Comparison of ENCODE assay signal across 17 cellular contexts in genomic region chr12:89874146-89874545, GRCh38.
A peak's percentile ranks its signal among the peaks of the same experiment; 100 is the strongest.
DNase-seq lines count a peak whose midpoint lies in the region; TF ChIP-seq lines count a peak whose summit lies in the region.
"Had no signal": no experiment of that assay in that cellular context is flagged by ENCODE, and none has a peak within 500 bp of the region (broad histone marks: within the 10 kb centered on the region; RNA-seq: fewer than 3 reads in every experiment).

No MANE protein-coding gene starts in this region.

- H3K9me3 Mint-ChIP-seq in nephron (peaks cover 14% of the 10 kb centered on the region), Calu3 (ENCODE audit: low read depth, unreplicated experiment) (peaks cover 8% of the 10 kb centered on the region)
- peaks cover 12% of the 10 kb centered on the region for H3K9me3 Mint-ChIP-seq in activated CD4-positive, alpha-beta memory T cell treated with anti-CD3 and anti-CD28 coated beads, Interleukin-2, amount 10 ng/mL, durations not matched to agents 7 days and 5 days

- no peaks in the 10 kb centered on the region for H3K36me3 Mint-ChIP-seq in nephron (ENCODE audit: low read depth)
- no peaks in the 10 kb centered on the region for H3K36me3 Mint-ChIP-seq in Calu3 (ENCODE audit: insufficient read depth, unreplicated experiment)
- H3K36me3 Mint-ChIP-seq in activated CD4-positive, alpha-beta memory T cell treated with anti-CD3 and anti-CD28 coated beads, Interleukin-2, amount 10 ng/mL, durations not matched to agents 7 days and 5 days (ENCODE audit: low read depth), result peaks cover 5% of the 10 kb centered on the region
- H3K36me3 Mint-ChIP-seq: CD8-positive, alpha-beta T cell had no signal

- H3K4me3 Mint-ChIP-seq in nephron (no peak overlapping the region), Calu3 (ENCODE audit: low read depth, unreplicated experiment) (no peak overlapping the region)
- no peak overlapping the region for H3K4me3 Mint-ChIP-seq in activated CD4-positive, alpha-beta memory T cell treated with anti-CD3 and anti-CD28 coated beads, Interleukin-2, amount 10 ng/mL, durations not matched to agents 7 days and 5 days
- H3K4me3 Mint-ChIP-seq: CD8-positive, alpha-beta T cell; stimulated activated naive CD8-positive, alpha-beta T cell treated with anti-CD3 and anti-CD28 coated beads, Interleukin-15, Interleukin-2, amounts not matched to agents 100 ng/mL and 50 ng/mL, for 24 hours had no signal

- DNase-seq in AG08396 (ENCODE audit: low spot score), result peak; percentile 42
- peak; percentile 25 for DNase-seq in M059J (ENCODE audit: low read depth)
- no peak for DNase-seq in caudate nucleus (lab: John Stamatoyannopoulos, UW)
- no peak for DNase-seq in Calu3
- DNase-seq in PC-9, result no peak
- no peak for DNase-seq in amygdala (lab: John Stamatoyannopoulos, UW)
- DNase-seq in activated CD4-positive, alpha-beta memory T cell treated with anti-CD3 and anti-CD28 coated beads, Interleukin-2, amount 10 ng/mL, durations not matched to agents 7 days and 5 days, result no peak
- DNase-seq: activated T-cell treated with anti-CD3 and anti-CD28 coated beads, Interleukin-2, amount 50 U/mL, for 1 hour; CD8-positive, alpha-beta T cell; effector CD8-positive, alpha-beta T cell; left colon; NCI-H187; stimulated activated CD4-positive, alpha-beta T cell treated with anti-CD3 and anti-CD28 coated beads, Interleukin-12 subunit alpha, Interleukin-12 subunit beta, amount 100 ng/mL, for 4 hours had no signal

- H3K4me3 ChIP-seq in PC-9, result no peak overlapping the region

- H4K20me1 ChIP-seq in PC-9 (ENCODE audit: insufficient read depth), result no peaks in the 10 kb centered on the region

- H3K4me1 Mint-ChIP-seq in nephron (peaks cover 40% of the 10 kb centered on the region), Calu3 (ENCODE audit: low read depth, unreplicated experiment) (no peaks in the 10 kb centered on the region)
- H3K4me1 Mint-ChIP-seq in activated CD4-positive, alpha-beta memory T cell treated with anti-CD3 and anti-CD28 coated beads, Interleukin-2, amount 10 ng/mL, durations not matched to agents 7 days and 5 days, result peaks cover 8% of the 10 kb centered on the region

- TF ChIP-seq CTCF in nephron (IDR thresholded peaks at IDR 0.05; ENCODE audit: unreplicated experiment in 3 of 3) (no peak), Calu3 (IDR thresholded peaks at IDR 0.05; ENCODE audit: unreplicated experiment) (no peak), PC-9 (conservative IDR thresholded peaks at IDR 0.05) (no peak)

- H3K36me3 ChIP-seq in PC-9 (ENCODE audit: low read depth), result no peaks in the 10 kb centered on the region

- peak overlapping the region in 2 of 3 experiments; percentile 22 to 52 for H3K27ac Mint-ChIP-seq in nephron
- no peak overlapping the region for H3K27ac Mint-ChIP-seq in Calu3 (ENCODE audit: unreplicated experiment)
- no peak overlapping the region for H3K27ac Mint-ChIP-seq in activated CD4-positive, alpha-beta memory T cell treated with anti-CD3 and anti-CD28 coated beads, Interleukin-2, amount 10 ng/mL, durations not matched to agents 7 days and 5 days
- H3K27ac Mint-ChIP-seq: activated naive CD4-positive, alpha-beta T cell treated with anti-CD3 and anti-CD28 coated beads, Interleukin-2, amount 50 U/mL, for 72 hours; CD8-positive, alpha-beta T cell; stimulated activated naive CD8-positive, alpha-beta T cell treated with anti-CD3 and anti-CD28 coated beads, Interleukin-15, Interleukin-2, amounts not matched to agents 100 ng/mL and 50 ng/mL, for 24 hours had no signal

- POLR2A ChIA-PET in PC-9 (lab: Charles Lee; ENCODE audit: unreplicated experiment), result no interaction called here
- POLR2A ChIA-PET in activated CD4-positive, alpha-beta memory T cell treated with anti-CD3 and anti-CD28 coated beads, Interleukin-2, amount 10 ng/mL, durations not matched to agents 7 days and 5 days (lab: Charles Lee), result no interaction called here

- CTCF ChIA-PET in Calu3 (lab: Charles Lee), result no interaction called here
- CTCF ChIA-PET in PC-9 (lab: Charles Lee), result no interaction called here
- CTCF ChIA-PET in activated CD4-positive, alpha-beta memory T cell treated with anti-CD3 and anti-CD28 coated beads, Interleukin-2, amount 10 ng/mL, durations not matched to agents 7 days and 5 days (lab: Charles Lee), result no interaction called here

- H3K27me3 Mint-ChIP-seq in nephron (ENCODE audit: low read depth), result no peaks in the 10 kb centered on the region
- no peaks in the 10 kb centered on the region for H3K27me3 Mint-ChIP-seq in Calu3 (ENCODE audit: unreplicated experiment)
- no peaks in the 10 kb centered on the region for H3K27me3 Mint-ChIP-seq in activated CD4-positive, alpha-beta memory T cell treated with anti-CD3 and anti-CD28 coated beads, Interleukin-2, amount 10 ng/mL, durations not matched to agents 7 days and 5 days
- H3K27me3 Mint-ChIP-seq: stimulated activated naive CD8-positive, alpha-beta T cell treated with anti-CD3 and anti-CD28 coated beads, Interleukin-15, Interleukin-2, amounts not matched to agents 100 ng/mL and 50 ng/mL, for 24 hours had no signal

- BruUV-seq in Calu3 (replicated peaks; lab: Mats Ljungman, UMichigan) (no TSS peak), PC-9 (replicated peaks; lab: Mats Ljungman, UMichigan) (no TSS peak)

- no peaks in the 10 kb centered on the region for H3K79me2 ChIP-seq in PC-9 (ENCODE audit: low read depth)
- H3K79me2 ChIP-seq: parathyroid adenoma had no signal

- intact Hi-C loops in Calu3 (cut with micrococcal nuclease; ENCODE audit: unreplicated experiment), result no loop called here
- intact Hi-C loops in PC-9 (cut with micrococcal nuclease; ENCODE audit: unreplicated experiment), result no loop called here

- no peak overlapping the region for H3K4me2 ChIP-seq in PC-9

- H3K27me3 ChIP-seq in PC-9 (ENCODE audit: insufficient read depth, low read depth), result no peaks in the 10 kb centered on the region

- H3F3A ChIP-seq in PC-9 (ENCODE audit: insufficient read depth, low read depth), result no peaks in the 10 kb centered on the region

- H3K9me3 ChIP-seq in PC-9 (ENCODE audit: insufficient read depth, low read depth), result 0 out of 2 replicates have a peak, but pooled peaks cover 5% of the 10 kb centered on the region

- no peaks in the 10 kb centered on the region for H3K9me2 ChIP-seq in PC-9 (ENCODE audit: insufficient read depth)

- no peaks in the 10 kb centered on the region for H3K4me1 ChIP-seq in PC-9 (replicated peaks; ENCODE audit: insufficient read depth)
- H3K4me1 ChIP-seq: parathyroid adenoma had no signal

- H2AFZ ChIP-seq in PC-9, result no peak overlapping the region
- H2AFZ ChIP-seq: parathyroid adenoma had no signal

- H3K27ac ChIP-seq in caudate nucleus (ENCODE audit: low read depth, low read length), result peak overlapping the region; percentile 77
- H3K27ac ChIP-seq in PC-9, result no peak overlapping the region
- H3K27ac ChIP-seq: parathyroid adenoma had no signal

Comparison
In these comparisons a context has a peak if more than half of its experiments do, and no peak if none do; other contexts are left out.
1. DNase-seq: peak in AG08396 (single experiment) and M059J (single experiment); none in caudate nucleus (0 of 61), Calu3 (single experiment), PC-9 (0 of 2), amygdala (0 of 56) and activated CD4-positive, alpha-beta memory T cell treated with anti-CD3 and anti-CD28 coated beads, Interleukin-2, amount 10 ng/mL, durations not matched to agents 7 days and 5 days (single experiment).
2. H3K27ac Mint-ChIP-seq: peak in nephron (2 of 3); none in Calu3 (single experiment) and activated CD4-positive, alpha-beta memory T cell treated with anti-CD3 and anti-CD28 coated beads, Interleukin-2, amount 10 ng/mL, durations not matched to agents 7 days and 5 days (single experiment).